ENCODE assay signal across 17 cellular contexts in the genomic region with DNA sequence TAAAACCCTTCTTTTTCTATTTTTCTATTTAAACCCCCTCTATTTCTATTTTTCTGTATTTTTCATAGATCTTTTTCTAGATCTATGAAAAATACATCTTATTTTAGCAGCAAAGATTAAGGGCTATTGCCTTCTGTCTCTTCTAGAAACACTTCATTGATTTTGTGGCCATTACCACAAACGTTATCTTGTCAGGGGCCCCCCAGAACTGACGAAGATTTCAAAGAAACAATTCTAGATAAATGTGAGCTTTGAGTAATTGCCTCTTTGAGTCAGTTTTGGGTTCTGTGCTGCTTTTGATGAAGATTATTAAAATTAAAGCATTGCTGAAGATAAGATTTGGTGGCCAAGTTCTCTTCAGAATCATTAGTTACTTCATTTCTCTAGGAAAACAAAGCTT.
A peak's percentile ranks its signal among the peaks of the same experiment; 100 is the strongest.
DNase-seq lines count a peak whose midpoint lies in the region; ATAC-seq and TF ChIP-seq lines count a peak whose summit lies in the region.
"Had no signal": no experiment of that assay in that cellular context is flagged by ENCODE, and none has a peak within 500 bp of the region (broad histone marks: within the 10 kb centered on the region; RNA-seq: fewer than 3 reads in every experiment).

No MANE protein-coding gene starts in this region.

- ATAC-seq in SK-N-SH treated with all-trans-retinoic acid at 6 μM for 48 hours (no peak), GM18868 (IDR thresholded peaks at IDR 0.05; ENCODE audit: unreplicated experiment) (peak; percentile 60), HG02885 (IDR thresholded peaks at IDR 0.05; ENCODE audit: poor library complexity, unreplicated experiment) (peak; percentile 60)

- H3K9me3 ChIP-seq in SK-N-SH, result no peaks in the 10 kb centered on the region
- H3K9me3 ChIP-seq: HAP-1 had no signal

- H3K4me3 ChIP-seq in SK-N-SH (ENCODE audit: low read depth in 2 of 2, low read length in 1 of 2), result no peak overlapping the region
- H3K4me3 ChIP-seq: HAP-1 had no signal

- POLR2A ChIA-PET in SK-N-SH (lab: Yijun Ruan, JAX), result no interaction called here

- TF ChIP-seq CTCF in SK-N-SH (IDR thresholded peaks at IDR 0.05), result no peak

- 0 out of 2 replicates have a peak overlapping the region, but pooled peaks have one; percentile 42 for H2AFZ ChIP-seq in SK-N-SH (ENCODE audit: low read depth)

- WGBS in SK-N-SH (ENCODE audit: low lambda C conversion rate), result 15% methylated on average over 2 of the region's 2 CpGs

- no peak for TF ChIP-seq EP300 in SK-N-SH (IDR thresholded peaks at IDR 0.05; ENCODE audit: borderline replicate concordance in 1 of 2, low read depth in 1 of 2, low read length in 1 of 2)

- H3K4me2 ChIP-seq in SK-N-SH, result no peak overlapping the region

- CTCF ChIA-PET in SK-N-SH (lab: Yijun Ruan, JAX), result no interaction called here

- no peaks in the 10 kb centered on the region for H3K27me3 ChIP-seq in SK-N-SH (ENCODE audit: insufficient read depth)

- H3K9ac ChIP-seq in SK-N-SH, result no peak overlapping the region

- H3K9me2 ChIP-seq in SK-N-SH, result no peaks in the 10 kb centered on the region

- no peaks in the 10 kb centered on the region for H3K36me3 ChIP-seq in SK-N-SH (replicated peaks in 1 of 2; ENCODE audit: control insufficient read depth in 1 of 2, insufficient read depth in 2 of 2, low read length in 1 of 2)
- H3K36me3 ChIP-seq: HAP-1 had no signal

- DNase-seq in SK-N-SH (no peak), NCI-H2081 treated with DMSO at 0.1 percent for 48 hours (lab: John Stamatoyannopoulos, UW) (no peak), NCI-H1092 treated with DMSO at 0.1 percent for 48 hours (lab: John Stamatoyannopoulos, UW) (no peak)
- DNase-seq in stimulated activated CD4-positive, alpha-beta T cell treated with anti-CD3 and anti-CD28 coated beads, Interleukin-4, amount 100 ng/mL, for 24 hours, result no peak
- DNase-seq: C1 segment of cervical spinal cord; Calu3; CD4-positive, alpha-beta memory T cell; COR-L47; DMS53; DND-41; GOT3; HFFc6 had no signal

- no peaks in the 10 kb centered on the region for H4K20me1 ChIP-seq in SK-N-SH (ENCODE audit: insufficient read depth)

- no peaks in the 10 kb centered on the region for H3K4me1 ChIP-seq in SK-N-SH (ENCODE audit: control insufficient read depth in 1 of 2, insufficient read depth in 2 of 2, low read depth in 1 of 2, low read length in 1 of 2)
- H3K4me1 ChIP-seq: HAP-1 had no signal

- no peaks in the 10 kb centered on the region for H3F3A ChIP-seq in SK-N-SH (replicated peaks; ENCODE audit: insufficient read depth)

- H3K79me2 ChIP-seq in SK-N-SH (ENCODE audit: insufficient read depth), result no peaks in the 10 kb centered on the region

- no peak for TF ChIP-seq RAD21 in SK-N-SH (IDR thresholded peaks at IDR 0.05; ENCODE audit: low read length)

- no peak overlapping the region for H3K27ac ChIP-seq in SK-N-SH (ENCODE audit: low read depth in 2 of 2, low read length in 1 of 2)
- H3K27ac ChIP-seq: 22Rv1 had no signal

TF ChIP-seq in SK-N-SH, 30 proteins besides CTCF, POLR2A, EP300 and RAD21:
- no peak for TF ChIP-seq NRF1 (IDR thresholded peaks at IDR 0.05; ENCODE audit: low read depth, low read length)
- TF ChIP-seq IRF3 (IDR thresholded peaks at IDR 0.05; ENCODE audit: low read depth, low read length), result no peak
- TF ChIP-seq GABPA (IDR thresholded peaks at IDR 0.05; ENCODE audit: low read depth), result no peak
- TF ChIP-seq SMC3 (IDR thresholded peaks at IDR 0.05; ENCODE audit: low read depth, low read length), result no peak
- TF ChIP-seq REST (IDR thresholded peaks at IDR 0.05; ENCODE audit: low read depth, low read length), result no peak
- no peak for TF ChIP-seq RCOR1 (IDR thresholded peaks at IDR 0.05; ENCODE audit: low read length)
- TF ChIP-seq CHD2 (IDR thresholded peaks at IDR 0.05; ENCODE audit: low read length, partially characterized antibody), result no peak
- TF ChIP-seq SIN3A (IDR thresholded peaks at IDR 0.05; ENCODE audit: borderline replicate concordance, low read depth, low read length), result no peak

TF ChIP-seq in SK-N-SH treated with all-trans-retinoic acid at 6 μM for 48 hours, 23 proteins besides CTCF, POLR2A, EP300 and RAD21 (continues in another document):
- TF ChIP-seq TSHZ2 (CRISPR knock-in tag; IDR thresholded peaks at IDR 0.05), result no peak
- TF ChIP-seq BACH2 (CRISPR knock-in tag; IDR thresholded peaks at IDR 0.05; ENCODE audit: borderline replicate concordance), result no peak
- no peak for TF ChIP-seq PPARA (CRISPR knock-in tag; IDR thresholded peaks at IDR 0.05; ENCODE audit: borderline replicate concordance)
- no peak for TF ChIP-seq ZFP30 (CRISPR knock-in tag; IDR thresholded peaks at IDR 0.05)
- no peak for TF ChIP-seq ZNF565 (CRISPR knock-in tag; conservative IDR thresholded peaks at IDR 0.05; ENCODE audit: low read depth)
- no peak for TF ChIP-seq CSDC2 (CRISPR knock-in tag; IDR thresholded peaks at IDR 0.05)
- no peak for TF ChIP-seq SNAI2 (CRISPR knock-in tag; IDR thresholded peaks at IDR 0.05)
- TF ChIP-seq, protein P1, sequence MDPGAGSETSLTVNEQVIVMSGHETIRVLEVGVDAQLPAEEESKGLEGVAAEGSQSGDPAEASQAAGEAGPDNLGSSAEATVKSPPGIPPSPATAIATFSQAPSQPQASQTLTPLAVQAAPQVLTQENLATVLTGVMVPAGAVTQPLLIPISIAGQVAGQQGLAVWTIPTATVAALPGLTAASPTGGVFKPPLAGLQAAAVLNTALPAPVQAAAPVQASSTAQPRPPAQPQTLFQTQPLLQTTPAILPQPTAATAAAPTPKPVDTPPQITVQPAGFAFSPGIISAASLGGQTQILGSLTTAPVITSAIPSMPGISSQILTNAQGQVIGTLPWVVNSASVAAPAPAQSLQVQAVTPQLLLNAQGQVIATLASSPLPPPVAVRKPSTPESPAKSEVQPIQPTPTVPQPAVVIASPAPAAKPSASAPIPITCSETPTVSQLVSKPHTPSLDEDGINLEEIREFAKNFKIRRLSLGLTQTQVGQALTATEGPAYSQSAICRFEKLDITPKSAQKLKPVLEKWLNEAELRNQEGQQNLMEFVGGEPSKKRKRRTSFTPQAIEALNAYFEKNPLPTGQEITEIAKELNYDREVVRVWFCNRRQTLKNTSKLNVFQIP (CRISPR knock-in tag; IDR thresholded peaks at IDR 0.05; ENCODE audit: borderline replicate concordance, low read depth), result no peak
- TF ChIP-seq RARB (CRISPR knock-in tag; IDR thresholded peaks at IDR 0.05), result no peak
- TF ChIP-seq, protein P2, sequence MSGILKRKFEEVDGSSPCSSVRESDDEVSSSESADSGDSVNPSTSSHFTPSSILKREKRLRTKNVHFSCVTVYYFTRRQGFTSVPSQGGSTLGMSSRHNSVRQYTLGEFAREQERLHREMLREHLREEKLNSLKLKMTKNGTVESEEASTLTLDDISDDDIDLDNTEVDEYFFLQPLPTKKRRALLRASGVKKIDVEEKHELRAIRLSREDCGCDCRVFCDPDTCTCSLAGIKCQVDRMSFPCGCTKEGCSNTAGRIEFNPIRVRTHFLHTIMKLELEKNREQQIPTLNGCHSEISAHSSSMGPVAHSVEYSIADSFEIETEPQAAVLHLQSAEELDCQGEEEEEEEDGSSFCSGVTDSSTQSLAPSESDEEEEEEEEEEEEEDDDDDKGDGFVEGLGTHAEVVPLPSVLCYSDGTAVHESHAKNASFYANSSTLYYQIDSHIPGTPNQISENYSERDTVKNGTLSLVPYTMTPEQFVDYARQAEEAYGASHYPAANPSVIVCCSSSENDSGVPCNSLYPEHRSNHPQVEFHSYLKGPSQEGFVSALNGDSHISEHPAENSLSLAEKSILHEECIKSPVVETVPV (CRISPR knock-in tag; IDR thresholded peaks at IDR 0.05), result no peak
- TF ChIP-seq ISL1 (CRISPR knock-in tag; IDR thresholded peaks at IDR 0.05), result no peak
- TF ChIP-seq ZC3H10 (CRISPR knock-in tag; IDR thresholded peaks at IDR 0.05), result no peak
- no peak for TF ChIP-seq ZFP3 (CRISPR knock-in tag; IDR thresholded peaks at IDR 0.05)
- no peak for TF ChIP-seq ARNTL (CRISPR knock-in tag; IDR thresholded peaks at IDR 0.05; ENCODE audit: borderline replicate concordance, low read depth)
- TF ChIP-seq, protein P3, sequence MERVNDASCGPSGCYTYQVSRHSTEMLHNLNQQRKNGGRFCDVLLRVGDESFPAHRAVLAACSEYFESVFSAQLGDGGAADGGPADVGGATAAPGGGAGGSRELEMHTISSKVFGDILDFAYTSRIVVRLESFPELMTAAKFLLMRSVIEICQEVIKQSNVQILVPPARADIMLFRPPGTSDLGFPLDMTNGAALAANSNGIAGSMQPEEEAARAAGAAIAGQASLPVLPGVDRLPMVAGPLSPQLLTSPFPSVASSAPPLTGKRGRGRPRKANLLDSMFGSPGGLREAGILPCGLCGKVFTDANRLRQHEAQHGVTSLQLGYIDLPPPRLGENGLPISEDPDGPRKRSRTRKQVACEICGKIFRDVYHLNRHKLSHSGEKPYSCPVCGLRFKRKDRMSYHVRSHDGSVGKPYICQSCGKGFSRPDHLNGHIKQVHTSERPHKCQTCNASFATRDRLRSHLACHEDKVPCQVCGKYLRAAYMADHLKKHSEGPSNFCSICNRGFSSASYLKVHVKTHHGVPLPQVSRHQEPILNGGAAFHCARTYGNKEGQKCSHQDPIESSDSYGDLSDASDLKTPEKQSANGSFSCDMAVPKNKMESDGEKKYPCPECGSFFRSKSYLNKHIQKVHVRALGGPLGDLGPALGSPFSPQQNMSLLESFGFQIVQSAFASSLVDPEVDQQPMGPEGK (CRISPR knock-in tag; IDR thresholded peaks at IDR 0.05; ENCODE audit: borderline replicate concordance), result no peak
- TF ChIP-seq ZNF70 (CRISPR knock-in tag; IDR thresholded peaks at IDR 0.05), result no peak
